Comparison of ENCODE assay signal across 6 cellular contexts in the genomic region with DNA sequence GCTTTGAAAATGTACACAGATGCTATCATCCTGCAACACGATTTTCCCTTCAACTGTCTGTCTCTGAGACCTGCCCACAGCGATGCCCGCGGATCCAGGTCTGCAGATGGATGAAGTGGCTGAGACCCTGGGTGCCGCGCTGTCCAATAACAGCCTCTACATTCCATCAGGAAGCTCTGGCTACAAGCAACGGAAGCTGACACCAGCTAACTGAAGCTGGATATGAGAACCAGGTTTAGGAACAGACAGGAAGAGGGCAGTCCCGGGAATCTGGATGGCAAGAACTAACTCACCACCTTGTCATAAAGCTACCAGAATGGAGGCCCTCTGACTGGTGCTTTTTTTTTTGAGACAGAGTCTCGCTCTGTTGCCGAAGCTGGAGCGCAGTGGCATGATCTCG. TPM values are rescaled to one million over a fixed set of nuclear protein-coding genes. Genes with fewer than 3 reads are reported as not detected.
"Had no signal": no experiment of that assay in that cellular context is flagged by ENCODE, and none has a peak within 500 bp of the region (broad histone marks: within the 10 kb centered on the region; RNA-seq: fewer than 3 reads in every experiment).

No MANE protein-coding gene starts in this region.

- FAIRE-seq: HepG2 had no signal

- H3K4me1 ChIP-seq: HAP-1 had no signal

- H3K9me3 ChIP-seq: HAP-1 had no signal

- H3K27ac ChIP-seq: GM23248, HL-60 had no signal

- DNase-seq: GM23248, GOT3, H7 had no signal

- H3K36me3 ChIP-seq: HAP-1 had no signal

- H3K9ac ChIP-seq: GM23248 had no signal

- ATAC-seq: HepG2 had no signal

- H3K4me3 ChIP-seq: GM23248, HAP-1 had no signal

- H2AFZ ChIP-seq: GM23248 had no signal

RNA-seq across cellular contexts. Expression of a gene that starts 32.3 kb away (rescaled TPM):
- total RNA-seq: HepG2 had no signal
